In the genomic region with DNA sequence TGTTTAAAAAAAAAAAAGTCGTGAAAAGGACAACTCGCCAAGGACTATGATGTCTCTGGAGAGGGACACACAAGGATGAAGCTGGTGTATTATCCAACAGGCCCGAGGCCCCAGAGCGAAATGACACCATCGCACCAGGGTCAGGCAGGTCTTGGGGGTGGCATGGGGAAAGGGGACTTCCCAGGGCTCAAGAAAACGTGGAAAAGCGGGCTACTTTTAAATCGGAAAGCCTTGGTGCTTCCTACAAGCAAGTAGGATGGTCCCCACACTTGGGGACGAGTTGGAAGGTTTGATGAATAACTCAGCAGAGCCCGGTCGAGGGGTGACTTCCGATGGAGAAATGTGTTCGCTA, we compare ENCODE assay signal across 8 cellular contexts. TPM values are rescaled to one million over a fixed set of nuclear protein-coding genes. Genes with fewer than 3 reads are reported as not detected.
DNase-seq lines count a peak whose midpoint lies in the region; ATAC-seq and TF ChIP-seq lines count a peak whose summit lies in the region.

No MANE protein-coding gene starts in this region.

- H3K4me3 ChIP-seq in A673 (ENCODE audit: low read depth, low read length, poor library complexity, severe bottlenecking), result peak overlapping the region; percentile 62

- in situ Hi-C loops in GM13977 (cut with MboI; ENCODE audit: low pct_unique_long_range_greater_than_20kb, low sequenced_read_pairs, unreplicated experiment), result no loop called here

- H3K4me1 ChIP-seq in A673 (ENCODE audit: insufficient read depth, low read length, poor library complexity, severe bottlenecking), result peaks cover 7% of the 10 kb centered on the region

- H3K27ac Mint-ChIP-seq in endothelial cell (ENCODE audit: unreplicated experiment), result peak overlapping the region; percentile 50
- H3K27ac Mint-ChIP-seq in natural killer cell, result peak overlapping the region; percentile 93 to 96

- peaks cover 24% of the 10 kb centered on the region for H3K4me1 Mint-ChIP-seq in endothelial cell (ENCODE audit: unreplicated experiment)
- H3K4me1 Mint-ChIP-seq in natural killer cell, result peaks cover 77 to 78% of the 10 kb centered on the region in 2 donors

- H3K4me3 Mint-ChIP-seq in endothelial cell (ENCODE audit: unreplicated experiment) (peak overlapping the region; percentile 98), natural killer cell (peak overlapping the region; percentile 99)

- intact Hi-C loops in A673 (cut with micrococcal nuclease; ENCODE audit: unreplicated experiment), result loop anchor here (10.0 kb wide), 1 partner anchor 364 kb away; no protein-coding TSS in a partner anchor
- intact Hi-C loops in natural killer cell (cut with micrococcal nuclease), result loop anchor here (2.0 kb wide), 1 partner anchor 98 kb away; a partner anchor contains a TSS

- no peaks in the 10 kb centered on the region for H3K9me3 ChIP-seq in A673 (ENCODE audit: low read depth, low read length, poor library complexity, severe bottlenecking)

- H3K9me3 Mint-ChIP-seq in endothelial cell (ENCODE audit: unreplicated experiment) (no peaks in the 10 kb centered on the region), natural killer cell (no peaks in the 10 kb centered on the region)

- H3K27me3 ChIP-seq in A673 (replicated peaks; ENCODE audit: insufficient read depth, low read depth, low read length, poor library complexity), result no peaks in the 10 kb centered on the region

- peak overlapping the region; percentile 80 for H3K27ac ChIP-seq in A673 (ENCODE audit: low read depth, low read length, poor library complexity, severe bottlenecking)

- DNase-seq in A673 (ENCODE audit: low spot score) (no peak), RKO (ENCODE audit: low spot score) (peak; percentile 32), endothelial cell (ENCODE audit: low spot score) (no peak), natural killer cell (no peak), GM13977 (ENCODE audit: low spot score) (no peak)

- POLR2A ChIA-PET in A673 (lab: Charles Lee; ENCODE audit: low non-redundant PET), result interaction anchor here (0.5 kb wide), 1 partner anchor 44 kb away, joined by 3 read pairs; no protein-coding TSS in a partner anchor

- TSS peak; percentile 69 for BruUV-seq in A673 (replicated peaks; lab: Mats Ljungman, UMichigan)

- ATAC-seq in GM21360 (IDR thresholded peaks at IDR 0.05; ENCODE audit: unreplicated experiment) (peak; percentile 10), natural killer cell (peak in 1 of 3 donors; percentile 9), GM19035 (IDR thresholded peaks at IDR 0.05; ENCODE audit: unreplicated experiment) (no peak), HG03469 (IDR thresholded peaks at IDR 0.05; ENCODE audit: unreplicated experiment) (no peak)

- CTCF ChIA-PET in A673 (lab: Charles Lee), result no interaction called here

- H3K36me3 ChIP-seq in A673 (ENCODE audit: insufficient read depth, low read length, poor library complexity, severe bottlenecking), result peaks cover 27% of the 10 kb centered on the region

- H3K36me3 Mint-ChIP-seq in endothelial cell (ENCODE audit: low read depth, unreplicated experiment), result peaks cover 12% of the 10 kb centered on the region
- peaks cover 9% of the 10 kb centered on the region for H3K36me3 Mint-ChIP-seq in natural killer cell

- H3K27me3 Mint-ChIP-seq in endothelial cell (ENCODE audit: unreplicated experiment) (peaks cover 1% of the 10 kb centered on the region), natural killer cell (ENCODE audit: low read depth in 2 of 2) (no peaks in the 10 kb centered on the region)

- TF ChIP-seq CTCF in A673 (conservative IDR thresholded peaks at IDR 0.05; ENCODE audit: low read depth, low read length), result no peak
- TF ChIP-seq CTCF in endothelial cell (IDR thresholded peaks at IDR 0.05; ENCODE audit: unreplicated experiment), result no peak
- no peak for TF ChIP-seq CTCF in natural killer cell (IDR thresholded peaks at IDR 0.05)
- TF ChIP-seq CTCF in GM13977 (IDR thresholded peaks at IDR 0.05; ENCODE audit: extremely low read depth, insufficient read depth, missing control alignments), result no peak

RNA-seq across cellular contexts. Expression of a gene that starts 0.5 kb away (rescaled TPM):
- 73.7 and 75.0 TPM in 2 replicates for total RNA-seq in A673 (2021)
- total RNA-seq in endothelial cell (ENCODE audit: unreplicated experiment), result 47.1 TPM
- 10 to 100 TPM; 20.5 to 29.3 (median 23.1) TPM for total RNA-seq in natural killer cell
